Comparison of ENCODE assay signal across 8 cellular contexts in genomic region chr2:240595381-240596079, GRCh38. TPM values are rescaled to one million over a fixed set of nuclear protein-coding genes. Genes with fewer than 3 reads are reported as not detected.
DNase-seq lines count a peak whose midpoint lies in the region; ATAC-seq and TF ChIP-seq lines count a peak whose summit lies in the region.

No MANE protein-coding gene starts in this region.

- intact Hi-C loops in left colon (cut with DNase I, micrococcal nuclease), result no loop called here

- H3K4me1 ChIP-seq in Loucy (ENCODE audit: insufficient read depth, low read length, poor library complexity, severe bottlenecking), result no peaks in the 10 kb centered on the region

- no peaks in the 10 kb centered on the region for H3K9me3 ChIP-seq in Loucy (ENCODE audit: insufficient read depth, low read depth, low read length)

- H3F3A ChIP-seq in Loucy (ENCODE audit: low read depth), result no peaks in the 10 kb centered on the region

- no peaks in the 10 kb centered on the region for H3K9me3 Mint-ChIP-seq in activated naive CD8-positive, alpha-beta T cell treated with anti-CD3 and anti-CD28 coated beads, Interleukin-2, amount 10 ng/mL, durations not matched to agents 7 days and 5 days

- POLR2A ChIA-PET in activated naive CD8-positive, alpha-beta T cell treated with anti-CD3 and anti-CD28 coated beads, Interleukin-2, amount 10 ng/mL, durations not matched to agents 7 days and 5 days (lab: Charles Lee), result interaction anchor here (1.0 kb wide), 1 partner anchor 26 kb away, joined by 5 read pairs; no protein-coding TSS in a partner anchor

- H3K79me2 ChIP-seq in Loucy (ENCODE audit: insufficient read depth, low read length), result peaks cover 21% of the 10 kb centered on the region; the same call in 1 of the 2 replicates

- H3K4me3 ChIP-seq in Loucy (ENCODE audit: low read length, poor library complexity, severe bottlenecking), result no peak overlapping the region

- H3K4me3 Mint-ChIP-seq in activated naive CD8-positive, alpha-beta T cell treated with anti-CD3 and anti-CD28 coated beads, Interleukin-2, amount 10 ng/mL, durations not matched to agents 7 days and 5 days, result no peak overlapping the region

- H3K36me3 Mint-ChIP-seq in activated naive CD8-positive, alpha-beta T cell treated with anti-CD3 and anti-CD28 coated beads, Interleukin-2, amount 10 ng/mL, durations not matched to agents 7 days and 5 days, result no peaks in the 10 kb centered on the region

- no peaks in the 10 kb centered on the region for H3K27me3 Mint-ChIP-seq in activated naive CD8-positive, alpha-beta T cell treated with anti-CD3 and anti-CD28 coated beads, Interleukin-2, amount 10 ng/mL, durations not matched to agents 7 days and 5 days

- H4K20me1 ChIP-seq in Loucy (ENCODE audit: insufficient read depth, low read length, poor library complexity, severe bottlenecking), result peaks cover 10% of the 10 kb centered on the region

- peak overlapping the region; percentile 40 for H3K27ac Mint-ChIP-seq in activated naive CD8-positive, alpha-beta T cell treated with anti-CD3 and anti-CD28 coated beads, Interleukin-2, amount 10 ng/mL, durations not matched to agents 7 days and 5 days

- no peaks in the 10 kb centered on the region for H3K27me3 ChIP-seq in Loucy (ENCODE audit: insufficient read depth, low read length, poor library complexity, severe bottlenecking)

- DNase-seq in ELR (ENCODE audit: low read depth) (peak; percentile 30), left colon (peak; percentile 23 to 41), NCI-H345 treated with DMSO at 0.1 percent for 48 hours (lab: John Stamatoyannopoulos, UW; ENCODE audit: unreplicated experiment) (no peak), omental fat pad (ENCODE audit: low spot score) (no peak)
- peak; percentile 64 for DNase-seq in activated naive CD8-positive, alpha-beta T cell treated with anti-CD3 and anti-CD28 coated beads, Interleukin-2, amount 10 ng/mL, durations not matched to agents 7 days and 5 days

- peak; percentile 71 for TF ChIP-seq CTCF in Loucy (conservative IDR thresholded peaks at IDR 0.05; ENCODE audit: low read length)
- TF ChIP-seq CTCF in omental fat pad (IDR thresholded peaks at IDR 0.05), result no peak

- no peak overlapping the region for H2AFZ ChIP-seq in Loucy (ENCODE audit: low read length)

- H3K9me2 ChIP-seq in Loucy (replicated peaks; ENCODE audit: low read depth, low read length), result no peaks in the 10 kb centered on the region

- ATAC-seq in activated naive CD8-positive, alpha-beta T cell treated with anti-CD3 and anti-CD28 coated beads, Interleukin-2, amount 10 ng/mL, durations not matched to agents 7 days and 5 days (ENCODE audit: low read depth), result peak; percentile 75
- ATAC-seq in left colon (peak; percentile 57), omental fat pad (ENCODE audit: low FRiP score) (no peak), HG03378 (IDR thresholded peaks at IDR 0.05; ENCODE audit: unreplicated experiment) (no peak), HG03039 (IDR thresholded peaks at IDR 0.05; ENCODE audit: unreplicated experiment) (no peak)

- no peak overlapping the region for H3K9ac ChIP-seq in Loucy (ENCODE audit: low read depth, low read length, poor library complexity, severe bottlenecking)

- no peak overlapping the region for H3K4me2 ChIP-seq in Loucy (ENCODE audit: low read depth, low read length, poor library complexity, severe bottlenecking)

- peaks cover 14% of the 10 kb centered on the region; the same call in 1 of the 2 replicates for H3K36me3 ChIP-seq in Loucy (ENCODE audit: insufficient read depth, low read length)

- H3K4me1 Mint-ChIP-seq in activated naive CD8-positive, alpha-beta T cell treated with anti-CD3 and anti-CD28 coated beads, Interleukin-2, amount 10 ng/mL, durations not matched to agents 7 days and 5 days, result peaks cover 2% of the 10 kb centered on the region

RNA-seq across cellular contexts. Expression of gene CAPN10, which starts 9.0 kb away (rescaled TPM):
- total RNA-seq in activated naive CD8-positive, alpha-beta T cell treated with anti-CD3 and anti-CD28 coated beads, Interleukin-2, amount 10 ng/mL, durations not matched to agents 7 days and 5 days, result 10 to 100 TPM; 72.3 to 74.2 TPM
- total RNA-seq in left colon (10 to 100 TPM; 33.6 to 36.1 TPM), omental fat pad (10 to 100 TPM; 11.6 to 22.6 (median 17.7) TPM)

RNA-seq across cellular contexts. Expression of gene RNPEPL1, which starts 27.2 kb away (rescaled TPM):
- total RNA-seq in activated naive CD8-positive, alpha-beta T cell treated with anti-CD3 and anti-CD28 coated beads, Interleukin-2, amount 10 ng/mL, durations not matched to agents 7 days and 5 days, result 100 to 1,000 TPM; 124 TPM
- total RNA-seq in left colon, result 100 to 1,000 TPM in 1 of 2 donors, 10 to 100 TPM in 1; 91.4 to 107 TPM
- total RNA-seq in omental fat pad, result 10 to 100 TPM; 41.6 to 97.4 (median 71.8) TPM

RNA-seq across cellular contexts. Expression of gene GPR35, which starts 29.8 kb away (rescaled TPM):
- total RNA-seq in activated naive CD8-positive, alpha-beta T cell treated with anti-CD3 and anti-CD28 coated beads, Interleukin-2, amount 10 ng/mL, durations not matched to agents 7 days and 5 days, result 10 to 100 TPM; 19.2 to 19.3 TPM
- 10 to 100 TPM; 67.5 to 84.3 TPM for total RNA-seq in left colon
- total RNA-seq in omental fat pad, result 1 to 10 TPM; 1.3 to 2.4 (median 1.9) TPM

RNA-seq across cellular contexts. Expression of gene DUSP28, which starts 35.4 kb away (rescaled TPM):
- total RNA-seq in activated naive CD8-positive, alpha-beta T cell treated with anti-CD3 and anti-CD28 coated beads, Interleukin-2, amount 10 ng/mL, durations not matched to agents 7 days and 5 days, result 10 to 100 TPM; 12.3 to 13.8 TPM
- total RNA-seq in left colon, result 1 to 10 TPM; 4.1 to 6.0 TPM
- 1 to 10 TPM; 3.3 to 5.5 (median 4.7) TPM for total RNA-seq in omental fat pad

RNA-seq across cellular contexts. Expression of gene ANKMY1, which starts 37.7 kb away (rescaled TPM):
- total RNA-seq in activated naive CD8-positive, alpha-beta T cell treated with anti-CD3 and anti-CD28 coated beads, Interleukin-2, amount 10 ng/mL, durations not matched to agents 7 days and 5 days, result 10 to 100 TPM; 50.9 to 53.2 TPM
- total RNA-seq in left colon (10 to 100 TPM; 18.5 to 19.9 TPM), omental fat pad (10 to 100 TPM in 3 of 4 donors, 1 to 10 TPM in 1; 8.3 to 23.2 (median 16.7) TPM)

Comparison
In these comparisons a context has a peak if more than half of its experiments do, and no peak if none do; other contexts are left out.
1. DNase-seq: peak in ELR (single experiment), activated naive CD8-positive, alpha-beta T cell treated with anti-CD3 and anti-CD28 coated beads, Interleukin-2, amount 10 ng/mL, durations not matched to agents 7 days and 5 days (single experiment) and left colon (2 of 2); none in NCI-H345 treated with DMSO at 0.1 percent for 48 hours (single experiment) and omental fat pad (single experiment).
2. ATAC-seq: peak in activated naive CD8-positive, alpha-beta T cell treated with anti-CD3 and anti-CD28 coated beads, Interleukin-2, amount 10 ng/mL, durations not matched to agents 7 days and 5 days (single experiment) and left colon (single experiment); none in omental fat pad (single experiment), HG03378 (single experiment) and HG03039 (single experiment).
3. RNA of gene GPR35, which starts 29.8 kb away (total RNA-seq): 67.5 to 84.3 TPM in left colon and 19.2 to 19.3 TPM in activated naive CD8-positive, alpha-beta T cell treated with anti-CD3 and anti-CD28 coated beads, Interleukin-2, amount 10 ng/mL, durations not matched to agents 7 days and 5 days; 1.3 to 2.4 TPM in omental fat pad; every median in the first group is over 4 times any median in the second.